1 cellular context compared by ENCODE assay signal in the genomic region with DNA sequence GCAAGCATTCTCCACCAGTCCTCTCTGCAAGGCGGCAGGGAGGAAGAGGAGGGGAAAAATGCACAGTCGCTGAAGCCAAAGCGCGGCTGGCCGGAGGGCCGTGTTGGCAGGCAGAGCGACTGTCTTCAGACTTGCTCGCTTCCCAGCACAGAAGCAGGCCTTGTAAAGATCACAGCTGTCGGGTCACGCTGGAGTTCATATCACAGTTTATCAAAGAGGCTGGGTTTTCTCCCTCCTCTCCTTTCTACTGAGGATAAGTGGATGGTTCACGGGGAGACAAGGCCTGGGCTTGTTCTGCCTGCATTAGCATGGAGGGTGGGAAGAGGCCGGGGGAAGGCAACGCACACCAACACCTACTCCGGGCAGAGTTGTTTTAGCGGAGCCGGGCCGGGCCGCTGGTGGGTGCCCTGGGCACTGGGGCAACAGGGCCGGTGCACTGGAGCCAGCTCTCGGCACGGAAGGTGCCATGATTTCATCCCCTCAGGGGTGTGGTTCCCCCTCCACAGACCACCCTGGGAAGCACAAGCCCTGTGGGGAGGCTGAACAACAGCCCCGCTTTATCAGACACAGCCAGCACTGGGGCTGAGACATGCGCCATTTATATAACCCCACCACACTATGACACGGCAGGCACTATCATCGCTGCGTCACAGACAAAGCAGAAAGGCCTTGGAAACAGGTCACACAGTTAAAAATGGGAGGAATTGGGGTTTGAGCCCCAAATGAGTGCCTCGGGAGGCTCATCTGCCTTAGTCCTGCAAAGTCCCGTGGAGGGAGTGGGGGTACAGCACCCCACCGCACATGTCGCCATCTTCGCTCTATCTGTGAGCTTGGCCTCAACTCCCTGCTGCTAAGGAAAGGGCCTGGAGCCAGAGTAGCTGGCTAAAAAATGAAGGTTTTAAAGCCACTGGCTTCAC.
A peak's percentile ranks its signal among the peaks of the same experiment; 100 is the strongest.
TF ChIP-seq lines count a peak whose summit lies in the region.

No MANE protein-coding gene starts in this region.

TF ChIP-seq in HepG2, 621 proteins besides CTCF, POLR2A, EP300 and RAD21 (continued from another document and continues in another):
- TF ChIP-seq ZNF530 (CRISPR knock-in tag; IDR thresholded peaks at IDR 0.05; ENCODE audit: low read depth) (no peak), ZNF124 (CRISPR knock-in tag; IDR thresholded peaks at IDR 0.05) (no peak), HMGXB3 (CRISPR knock-in tag; IDR thresholded peaks at IDR 0.05; ENCODE audit: borderline replicate concordance) (no peak), HOXA9 (CRISPR knock-in tag; IDR thresholded peaks at IDR 0.05; ENCODE audit: borderline replicate concordance) (no peak), TOPORS (CRISPR knock-in tag; IDR thresholded peaks at IDR 0.05) (no peak; the same call in 1 of the 2 replicates), ARHGAP35 (CRISPR knock-in tag; IDR thresholded peaks at IDR 0.05; ENCODE audit: borderline replicate concordance) (no peak; the same call in 1 of the 2 replicates), LCORL (IDR thresholded peaks at IDR 0.05) (no peak), LCORL (CRISPR knock-in tag; IDR thresholded peaks at IDR 0.05) (no peak), FOXK1 (CRISPR knock-in tag; IDR thresholded peaks at IDR 0.05; ENCODE audit: borderline replicate concordance, low read depth) (no peak), SATB2 (CRISPR knock-in tag; IDR thresholded peaks at IDR 0.05) (no peak), GTF2F1 (IDR thresholded peaks at IDR 0.05; ENCODE audit: low read length) (no peak), RCOR2 (CRISPR knock-in tag; IDR thresholded peaks at IDR 0.05) (no peak), ZBTB38 (CRISPR knock-in tag; IDR thresholded peaks at IDR 0.05) (peak; percentile 44; the same call in 1 of the 2 replicates), ZNF44 (CRISPR knock-in tag; IDR thresholded peaks at IDR 0.05) (peak; percentile 27; the same call in 1 of the 2 replicates), KDM1A (CRISPR knock-in tag; IDR thresholded peaks at IDR 0.05) (no peak), SMAD1 (CRISPR knock-in tag; IDR thresholded peaks at IDR 0.05; ENCODE audit: borderline replicate concordance, low read depth) (no peak), NFKBIZ (CRISPR knock-in tag; IDR thresholded peaks at IDR 0.05) (no peak), CBX1 (IDR thresholded peaks at IDR 0.05; ENCODE audit: low read depth) (no peak), DNMT1 (CRISPR knock-in tag; IDR thresholded peaks at IDR 0.05) (no peak), ZNF772 (CRISPR knock-in tag; IDR thresholded peaks at IDR 0.05) (no peak), HNRNPH1 (optimal IDR thresholded peaks at IDR 0.05; ENCODE audit: low read depth, low read length) (peak; percentile 74), ATAD3A (CRISPR knock-in tag; IDR thresholded peaks at IDR 0.05) (no peak), NCOA2 (CRISPR knock-in tag; IDR thresholded peaks at IDR 0.05) (no peak), SPEN (CRISPR knock-in tag; IDR thresholded peaks at IDR 0.05; ENCODE audit: low read depth) (no peak), FOXJ3 (CRISPR knock-in tag; IDR thresholded peaks at IDR 0.05; ENCODE audit: borderline replicate concordance) (0 out of 2 replicates have a peak, but pooled peaks have one; percentile 34), RFXAP (CRISPR knock-in tag; IDR thresholded peaks at IDR 0.05; ENCODE audit: borderline replicate concordance) (no peak), ZNF605 (CRISPR knock-in tag; IDR thresholded peaks at IDR 0.05) (0 out of 2 replicates have a peak, but pooled peaks have one; percentile 3), ZNF773 (CRISPR knock-in tag; IDR thresholded peaks at IDR 0.05; ENCODE audit: borderline replicate concordance) (no peak), ZNF883 (CRISPR knock-in tag; IDR thresholded peaks at IDR 0.05; ENCODE audit: not compliant biosample characterization) (no peak), SKI (IDR thresholded peaks at IDR 0.05; ENCODE audit: partially characterized antibody) (no peak), JARID2 (CRISPR knock-in tag; IDR thresholded peaks at IDR 0.05; ENCODE audit: insufficient replicate concordance) (no peak), ATF7 (IDR thresholded peaks at IDR 0.05) (no peak), ATF7 (CRISPR knock-in tag; IDR thresholded peaks at IDR 0.05) (no peak; the same call in 1 of the 2 replicates), SNRNP70 (IDR thresholded peaks at IDR 0.05; ENCODE audit: low read depth, low read length) (no peak), HMG20A (CRISPR knock-in tag; IDR thresholded peaks at IDR 0.05; ENCODE audit: borderline replicate concordance) (no peak), SRF (IDR thresholded peaks at IDR 0.05; ENCODE audit: low read depth, low read length) (no peak), DDIT3 (CRISPR knock-in tag; IDR thresholded peaks at IDR 0.05) (no peak), FOXP1 (IDR thresholded peaks at IDR 0.05) (no peak), FOXP1 (CRISPR knock-in tag; IDR thresholded peaks at IDR 0.05) (no peak), POLR2AphosphoS2 (IDR thresholded peaks at IDR 0.05; ENCODE audit: low read depth, low read length) (no peak), CREBL2 (CRISPR knock-in tag; IDR thresholded peaks at IDR 0.05; ENCODE audit: borderline replicate concordance) (no peak), SNAPC2 (CRISPR knock-in tag; IDR thresholded peaks at IDR 0.05) (no peak), ZNF660 (CRISPR knock-in tag; IDR thresholded peaks at IDR 0.05; ENCODE audit: borderline replicate concordance, low read depth) (no peak), ZNF432 (CRISPR knock-in tag; IDR thresholded peaks at IDR 0.05; ENCODE audit: borderline replicate concordance) (no peak), ZNF333 (CRISPR knock-in tag; IDR thresholded peaks at IDR 0.05; ENCODE audit: borderline replicate concordance) (0 out of 2 replicates have a peak, but pooled peaks have one; percentile 67), ZFP36L1 (CRISPR knock-in tag; IDR thresholded peaks at IDR 0.05) (peak; percentile 57; the same call in 1 of the 2 replicates), STAT5B (CRISPR knock-in tag; IDR thresholded peaks at IDR 0.05) (no peak), NR2F6 (IDR thresholded peaks at IDR 0.05) (no peak), NR2F6 (CRISPR knock-in tag; IDR thresholded peaks at IDR 0.05) (no peak), HNRNPL (IDR thresholded peaks at IDR 0.05; ENCODE audit: low read depth, low read length) (peak; percentile 88), TFDP2 (CRISPR knock-in tag; IDR thresholded peaks at IDR 0.05) (no peak; the same call in 1 of the 2 replicates)
- TF ChIP-seq, protein P1, sequence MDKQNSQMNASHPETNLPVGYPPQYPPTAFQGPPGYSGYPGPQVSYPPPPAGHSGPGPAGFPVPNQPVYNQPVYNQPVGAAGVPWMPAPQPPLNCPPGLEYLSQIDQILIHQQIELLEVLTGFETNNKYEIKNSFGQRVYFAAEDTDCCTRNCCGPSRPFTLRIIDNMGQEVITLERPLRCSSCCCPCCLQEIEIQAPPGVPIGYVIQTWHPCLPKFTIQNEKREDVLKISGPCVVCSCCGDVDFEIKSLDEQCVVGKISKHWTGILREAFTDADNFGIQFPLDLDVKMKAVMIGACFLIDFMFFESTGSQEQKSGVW (CRISPR knock-in tag; IDR thresholded peaks at IDR 0.05; ENCODE audit: borderline replicate concordance) = no peak
- TF ChIP-seq, protein P2, sequence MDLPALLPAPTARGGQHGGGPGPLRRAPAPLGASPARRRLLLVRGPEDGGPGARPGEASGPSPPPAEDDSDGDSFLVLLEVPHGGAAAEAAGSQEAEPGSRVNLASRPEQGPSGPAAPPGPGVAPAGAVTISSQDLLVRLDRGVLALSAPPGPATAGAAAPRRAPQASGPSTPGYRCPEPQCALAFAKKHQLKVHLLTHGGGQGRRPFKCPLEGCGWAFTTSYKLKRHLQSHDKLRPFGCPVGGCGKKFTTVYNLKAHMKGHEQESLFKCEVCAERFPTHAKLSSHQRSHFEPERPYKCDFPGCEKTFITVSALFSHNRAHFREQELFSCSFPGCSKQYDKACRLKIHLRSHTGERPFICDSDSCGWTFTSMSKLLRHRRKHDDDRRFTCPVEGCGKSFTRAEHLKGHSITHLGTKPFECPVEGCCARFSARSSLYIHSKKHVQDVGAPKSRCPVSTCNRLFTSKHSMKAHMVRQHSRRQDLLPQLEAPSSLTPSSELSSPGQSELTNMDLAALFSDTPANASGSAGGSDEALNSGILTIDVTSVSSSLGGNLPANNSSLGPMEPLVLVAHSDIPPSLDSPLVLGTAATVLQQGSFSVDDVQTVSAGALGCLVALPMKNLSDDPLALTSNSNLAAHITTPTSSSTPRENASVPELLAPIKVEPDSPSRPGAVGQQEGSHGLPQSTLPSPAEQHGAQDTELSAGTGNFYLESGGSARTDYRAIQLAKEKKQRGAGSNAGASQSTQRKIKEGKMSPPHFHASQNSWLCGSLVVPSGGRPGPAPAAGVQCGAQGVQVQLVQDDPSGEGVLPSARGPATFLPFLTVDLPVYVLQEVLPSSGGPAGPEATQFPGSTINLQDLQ (CRISPR knock-in tag; IDR thresholded peaks at IDR 0.05) = peak; percentile 18; the same call in 1 of the 2 replicates
- TF ChIP-seq, protein P3, sequence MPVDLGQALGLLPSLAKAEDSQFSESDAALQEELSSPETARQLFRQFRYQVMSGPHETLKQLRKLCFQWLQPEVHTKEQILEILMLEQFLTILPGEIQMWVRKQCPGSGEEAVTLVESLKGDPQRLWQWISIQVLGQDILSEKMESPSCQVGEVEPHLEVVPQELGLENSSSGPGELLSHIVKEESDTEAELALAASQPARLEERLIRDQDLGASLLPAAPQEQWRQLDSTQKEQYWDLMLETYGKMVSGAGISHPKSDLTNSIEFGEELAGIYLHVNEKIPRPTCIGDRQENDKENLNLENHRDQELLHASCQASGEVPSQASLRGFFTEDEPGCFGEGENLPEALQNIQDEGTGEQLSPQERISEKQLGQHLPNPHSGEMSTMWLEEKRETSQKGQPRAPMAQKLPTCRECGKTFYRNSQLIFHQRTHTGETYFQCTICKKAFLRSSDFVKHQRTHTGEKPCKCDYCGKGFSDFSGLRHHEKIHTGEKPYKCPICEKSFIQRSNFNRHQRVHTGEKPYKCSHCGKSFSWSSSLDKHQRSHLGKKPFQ (CRISPR knock-in tag; IDR thresholded peaks at IDR 0.05; ENCODE audit: insufficient replicate concordance) = no peak
- TF ChIP-seq, protein P4, sequence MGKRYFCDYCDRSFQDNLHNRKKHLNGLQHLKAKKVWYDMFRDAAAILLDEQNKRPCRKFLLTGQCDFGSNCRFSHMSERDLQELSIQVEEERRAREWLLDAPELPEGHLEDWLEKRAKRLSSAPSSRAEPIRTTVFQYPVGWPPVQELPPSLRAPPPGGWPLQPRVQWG (CRISPR knock-in tag; IDR thresholded peaks at IDR 0.05; ENCODE audit: borderline replicate concordance, low read depth) = no peak
- TF ChIP-seq, protein P5, sequence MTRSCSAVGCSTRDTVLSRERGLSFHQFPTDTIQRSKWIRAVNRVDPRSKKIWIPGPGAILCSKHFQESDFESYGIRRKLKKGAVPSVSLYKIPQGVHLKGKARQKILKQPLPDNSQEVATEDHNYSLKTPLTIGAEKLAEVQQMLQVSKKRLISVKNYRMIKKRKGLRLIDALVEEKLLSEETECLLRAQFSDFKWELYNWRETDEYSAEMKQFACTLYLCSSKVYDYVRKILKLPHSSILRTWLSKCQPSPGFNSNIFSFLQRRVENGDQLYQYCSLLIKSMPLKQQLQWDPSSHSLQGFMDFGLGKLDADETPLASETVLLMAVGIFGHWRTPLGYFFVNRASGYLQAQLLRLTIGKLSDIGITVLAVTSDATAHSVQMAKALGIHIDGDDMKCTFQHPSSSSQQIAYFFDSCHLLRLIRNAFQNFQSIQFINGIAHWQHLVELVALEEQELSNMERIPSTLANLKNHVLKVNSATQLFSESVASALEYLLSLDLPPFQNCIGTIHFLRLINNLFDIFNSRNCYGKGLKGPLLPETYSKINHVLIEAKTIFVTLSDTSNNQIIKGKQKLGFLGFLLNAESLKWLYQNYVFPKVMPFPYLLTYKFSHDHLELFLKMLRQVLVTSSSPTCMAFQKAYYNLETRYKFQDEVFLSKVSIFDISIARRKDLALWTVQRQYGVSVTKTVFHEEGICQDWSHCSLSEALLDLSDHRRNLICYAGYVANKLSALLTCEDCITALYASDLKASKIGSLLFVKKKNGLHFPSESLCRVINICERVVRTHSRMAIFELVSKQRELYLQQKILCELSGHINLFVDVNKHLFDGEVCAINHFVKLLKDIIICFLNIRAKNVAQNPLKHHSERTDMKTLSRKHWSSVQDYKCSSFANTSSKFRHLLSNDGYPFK (CRISPR knock-in tag; IDR thresholded peaks at IDR 0.05; ENCODE audit: borderline replicate concordance) = no peak
